ENCODE assay signal across 8 cellular contexts in the genomic region with DNA sequence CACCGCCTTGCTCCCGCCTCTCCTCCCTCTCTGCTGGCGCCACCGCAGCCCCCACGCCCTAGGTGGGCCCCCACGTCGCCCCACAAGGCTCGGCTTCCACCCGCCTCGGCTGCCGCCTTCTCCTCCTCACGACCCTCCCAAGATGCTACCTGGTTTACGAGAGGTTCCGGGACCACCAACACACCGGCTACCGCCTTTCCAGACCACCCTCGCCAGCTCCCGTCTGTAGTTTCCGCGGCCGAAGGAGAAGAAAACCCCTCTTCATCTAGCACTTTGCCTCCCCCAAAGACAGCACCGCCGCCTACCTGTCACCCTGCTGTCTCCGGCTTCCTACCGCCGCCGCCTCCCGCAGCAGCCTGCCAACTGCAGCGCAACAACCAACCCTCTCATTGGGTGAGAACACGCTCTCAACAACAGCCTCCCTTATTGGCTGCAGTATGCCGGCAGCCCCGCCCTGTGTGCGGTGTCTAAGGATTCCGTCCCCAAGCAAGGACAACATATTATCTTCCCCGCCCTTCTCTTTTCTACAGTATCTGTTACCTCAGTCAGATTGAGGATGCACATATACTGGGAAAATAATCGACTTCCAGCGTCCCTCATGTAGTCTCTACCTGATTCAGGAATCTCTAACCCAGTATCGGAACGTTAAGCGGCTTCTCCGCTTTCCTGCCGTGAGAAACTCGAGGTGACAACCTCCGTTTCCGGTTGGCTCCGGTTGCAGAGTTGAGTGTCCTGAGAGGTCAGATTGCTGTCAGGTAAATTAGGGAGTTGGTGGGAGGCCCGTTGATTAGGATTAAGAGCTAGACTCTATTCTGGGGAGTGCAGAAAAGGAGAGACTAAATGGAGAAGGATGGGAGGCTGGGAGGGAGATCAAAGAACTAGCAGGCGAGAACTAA.
DNase-seq lines count a peak whose midpoint lies in the region; ATAC-seq lines count a peak whose summit lies in the region.

A gene (minus strand): TSS at position 367 of the 896 bp plus-strand sequence. CDS start 47,662 bp downstream, outside the sequence.
A gene (plus strand): TSS at position 697 of the 896 bp plus-strand sequence. CDS start 6,882 bp downstream, outside the sequence.

- ATAC-seq in GM19035 (IDR thresholded peaks at IDR 0.05; ENCODE audit: unreplicated experiment): peak; percentile 98
- ATAC-seq in HG03354 (IDR thresholded peaks at IDR 0.05; ENCODE audit: poor library complexity, severe bottlenecking, unreplicated experiment): peak; percentile 98

- DNase-seq in AML-193 (lab: John Stamatoyannopoulos, UW) (peak; percentile 88), NCI-H446 (lab: John Stamatoyannopoulos, UW) (peak; percentile 92 to 93), cerebellar cortex (ENCODE audit: low spot score) (peak; percentile 95), islet precursor cell (peak; percentile 97)
- DNase-seq in activated CD4-positive, CD25-positive, alpha-beta regulatory T cell treated with anti-CD3 and anti-CD28 coated beads, Interleukin-2, amount 50 U/mL, for 16 hours (ENCODE audit: low read depth, low spot score): peak; percentile 84
- peak; percentile 84 to 89 (median 87) for DNase-seq in stimulated activated CD4-positive, alpha-beta T cell treated with anti-CD3 and anti-CD28 coated beads, Interleukin-12 subunit alpha, Interleukin-12 subunit beta, amount 100 ng/mL, for 48 hours (ENCODE audit: low read depth in 2 of 3, low spot score in 1 of 3)

Comparison
In these comparisons a context has a peak if more than half of its experiments do, and no peak if none do; other contexts are left out.
1. Peak in every context shown above with its lines: DNase-seq and ATAC-seq.